Comparison of ENCODE assay signal across 18 cellular contexts in genomic region chr10:13337128-13337826, GRCh38.
"Had no signal": no experiment of that assay in that cellular context is flagged by ENCODE, and none has a peak within 500 bp of the region (broad histone marks: within the 10 kb centered on the region; RNA-seq: fewer than 3 reads in every experiment).

No MANE protein-coding gene starts in this region.

- H3K4me3 Mint-ChIP-seq: activated naive CD4-positive, alpha-beta T cell treated with anti-CD3 and anti-CD28 coated beads for 36 hours; activated naive CD8-positive, alpha-beta T cell treated with anti-CD3 and anti-CD28 coated beads, Interleukin-2, amount 50 U/mL, for 24 hours; naive thymus-derived CD4-positive, alpha-beta T cell; stimulated activated naive B cell treated with anti-CD40 and anti-IgM and Interleukin-4, amounts not matched to agents 10 μg/mL and 1 μg/mL and 100 μg/mL, for 72 hours; type B pancreatic cell had no signal

- H3K9me3 ChIP-seq: ascending aorta, left lung, pancreas, suprapubic skin had no signal

- H3K27ac ChIP-seq: ascending aorta, left lung, pancreas, suprapubic skin had no signal

- H3K27me3 ChIP-seq: ascending aorta, dorsolateral prefrontal cortex, left lung, pancreas, suprapubic skin had no signal

- ATAC-seq: activated naive CD8-positive, alpha-beta T cell treated with anti-CD3 and anti-CD28 coated beads, Interleukin-2, amount 50 U/mL, for 24 hours; esophagus mucosa; left lung; naive thymus-derived CD4-positive, alpha-beta T cell; pancreas; stimulated activated naive B cell treated with anti-CD40 and anti-IgM and Interleukin-4, amounts not matched to agents 10 μg/mL and 1 μg/mL and 100 μg/mL, for 72 hours had no signal

- H3K27me3 Mint-ChIP-seq: activated naive CD8-positive, alpha-beta T cell treated with anti-CD3 and anti-CD28 coated beads, Interleukin-2, amount 50 U/mL, for 24 hours; naive thymus-derived CD4-positive, alpha-beta T cell; stimulated activated naive B cell treated with anti-CD40 and anti-IgM and Interleukin-4, amounts not matched to agents 10 μg/mL and 1 μg/mL and 100 μg/mL, for 72 hours; type B pancreatic cell had no signal

- DNase-seq: activated CD4-positive, alpha-beta T cell treated with anti-CD3 and anti-CD28 coated beads for 1 hour; activated CD4-positive, alpha-beta T cell treated with anti-CD3 and anti-CD28 coated beads, Interleukin-2, amount 50 U/mL, for 4 hours; activated naive CD4-positive, alpha-beta T cell treated with anti-CD3 and anti-CD28 coated beads for 36 hours; activated naive CD8-positive, alpha-beta T cell treated with anti-CD3 and anti-CD28 coated beads, Interleukin-2, amount 50 U/mL, for 24 hours; activated T-cell treated with anti-CD3 and anti-CD28 coated beads, Interleukin-2, amount 50 U/mL, for 1 hour; dorsolateral prefrontal cortex; left lung; mammary epithelial cell; naive thymus-derived CD4-positive, alpha-beta T cell; pancreas; stimulated activated CD4-positive, alpha-beta T cell treated with anti-CD3 and anti-CD28 coated beads, Interleukin-15, amount 100 ng/mL, for 24 hours; stimulated activated CD4-positive, alpha-beta T cell treated with anti-CD3 and anti-CD28 coated beads, Interleukin-4, amount 100 ng/mL, for 1 hour; stimulated activated naive B cell treated with anti-CD40 and anti-IgM and Interleukin-4, amounts not matched to agents 10 μg/mL and 1 μg/mL and 100 μg/mL, for 72 hours had no signal

- H3K4me1 ChIP-seq: ascending aorta, left lung, pancreas had no signal

- H3K9me3 Mint-ChIP-seq: activated naive CD4-positive, alpha-beta T cell treated with anti-CD3 and anti-CD28 coated beads for 36 hours; activated naive CD8-positive, alpha-beta T cell treated with anti-CD3 and anti-CD28 coated beads, Interleukin-2, amount 50 U/mL, for 24 hours; activated T-helper 2 cell treated with anti-CD3 and anti-CD28 coated beads, Interferon-gamma antibody, Interleukin-2, Interleukin-4, amounts not matched to agents 10 μg/mL and 5 μg/mL and 100 μg/mL, durations not matched to agents 14 hours and 24 hours and 36 hours; naive thymus-derived CD4-positive, alpha-beta T cell; stimulated activated naive B cell treated with anti-CD40 and anti-IgM and Interleukin-4, amounts not matched to agents 10 μg/mL and 1 μg/mL and 100 μg/mL, for 72 hours; type B pancreatic cell had no signal

- H3K4me3 ChIP-seq: ascending aorta, dorsolateral prefrontal cortex, left lung, pancreas, suprapubic skin had no signal

- H3K27ac Mint-ChIP-seq: activated naive CD4-positive, alpha-beta T cell treated with anti-CD3 and anti-CD28 coated beads for 36 hours; activated naive CD8-positive, alpha-beta T cell treated with anti-CD3 and anti-CD28 coated beads, Interleukin-2, amount 50 U/mL, for 24 hours; activated T-helper 2 cell treated with anti-CD3 and anti-CD28 coated beads, Interferon-gamma antibody, Interleukin-2, Interleukin-4, amounts not matched to agents 10 μg/mL and 5 μg/mL and 100 μg/mL, durations not matched to agents 14 hours and 24 hours and 36 hours; stimulated activated naive B cell treated with anti-CD40 and anti-IgM and Interleukin-4, amounts not matched to agents 10 μg/mL and 1 μg/mL and 100 μg/mL, for 72 hours; type B pancreatic cell had no signal
